20 cellular contexts compared by ENCODE assay signal in genomic region chr10:46309511-46310142, GRCh38. TPM values are rescaled to one million over a fixed set of nuclear protein-coding genes. Genes with fewer than 3 reads are reported as not detected.
"Had no signal": no experiment of that assay in that cellular context is flagged by ENCODE, and none has a peak within 500 bp of the region (broad histone marks: within the 10 kb centered on the region; RNA-seq: fewer than 3 reads in every experiment).

No MANE protein-coding gene starts in this region.

- H3K9me3 Mint-ChIP-seq: activated CD8-positive, alpha-beta T cell treated with anti-CD3 and anti-CD28 coated beads for 36 hours; activated naive CD4-positive, alpha-beta T cell treated with anti-CD3 and anti-CD28 coated beads, Interleukin-2, amount 50 U/mL, for 72 hours; natural killer cell treated with Interleukin-12 subunit alpha and Interleukin-12 subunit beta and Interleukin-15 and Interleukin-18, amount 100 ng/mL, for 72 hours; T-helper 2 cell treated with Interferon-gamma antibody and Interleukin-4, amounts not matched to agents 5 μg/mL and 100 μg/mL, for 36 hours; type B pancreatic cell had no signal

- H3K36me3 ChIP-seq: adrenal gland, breast epithelium, gastrocnemius medialis, heart right ventricle had no signal

- DNase-seq: activated CD4-positive, alpha-beta T cell treated with anti-CD3 and anti-CD28 coated beads for 48 hours; activated CD8-positive, alpha-beta T cell treated with anti-CD3 and anti-CD28 coated beads for 36 hours; activated T-cell treated with anti-CD3 and anti-CD28 coated beads, Interleukin-2, amount 50 U/mL, for 1 hour; cortex of kidney; gastrocnemius medialis; mesendoderm; nucleus accumbens; stimulated activated naive CD8-positive, alpha-beta T cell treated with anti-CD3 and anti-CD28 coated beads, Interleukin-15, Interleukin-2, amounts not matched to agents 100 U/mL and 50 U/mL, for 24 hours; SW 1271 had no signal

- H3K4me3 ChIP-seq: adrenal gland, breast epithelium, gastrocnemius medialis, heart right ventricle had no signal

- H3K9me3 ChIP-seq: adrenal gland, breast epithelium, gastrocnemius medialis, heart right ventricle had no signal

- H3K27ac Mint-ChIP-seq: activated CD8-positive, alpha-beta T cell treated with anti-CD3 and anti-CD28 coated beads for 36 hours; activated naive CD4-positive, alpha-beta T cell treated with anti-CD3 and anti-CD28 coated beads, Interleukin-2, amount 50 U/mL, for 72 hours; natural killer cell treated with Interleukin-12 subunit alpha and Interleukin-12 subunit beta and Interleukin-15 and Interleukin-18, amount 100 ng/mL, for 72 hours; T-helper 2 cell treated with Interferon-gamma antibody and Interleukin-4, amounts not matched to agents 5 μg/mL and 100 μg/mL, for 36 hours; type B pancreatic cell had no signal

- H3K4me1 ChIP-seq: adrenal gland, gastrocnemius medialis had no signal

- H3K4me3 Mint-ChIP-seq: activated CD8-positive, alpha-beta T cell treated with anti-CD3 and anti-CD28 coated beads for 36 hours; natural killer cell treated with Interleukin-12 subunit alpha and Interleukin-12 subunit beta and Interleukin-15 and Interleukin-18, amount 100 ng/mL, for 72 hours; T-helper 2 cell treated with Interferon-gamma antibody and Interleukin-4, amounts not matched to agents 5 μg/mL and 100 μg/mL, for 36 hours; type B pancreatic cell had no signal

- ATAC-seq: activated CD8-positive, alpha-beta T cell treated with anti-CD3 and anti-CD28 coated beads for 36 hours; activated naive CD4-positive, alpha-beta T cell treated with anti-CD3 and anti-CD28 coated beads, Interleukin-2, amount 50 U/mL, for 72 hours; gastrocnemius medialis; natural killer cell treated with Interleukin-12 subunit alpha and Interleukin-12 subunit beta and Interleukin-15 and Interleukin-18, amount 100 ng/mL, for 72 hours; stimulated activated naive CD8-positive, alpha-beta T cell treated with anti-CD3 and anti-CD28 coated beads, Interleukin-15, Interleukin-2, amounts not matched to agents 100 U/mL and 50 U/mL, for 24 hours had no signal

- H3K36me3 Mint-ChIP-seq: activated naive CD4-positive, alpha-beta T cell treated with anti-CD3 and anti-CD28 coated beads, Interleukin-2, amount 50 U/mL, for 72 hours; natural killer cell treated with Interleukin-12 subunit alpha and Interleukin-12 subunit beta and Interleukin-15 and Interleukin-18, amount 100 ng/mL, for 72 hours; type B pancreatic cell had no signal

- H3K27ac ChIP-seq: adrenal gland, breast epithelium, gastrocnemius medialis had no signal

- H3K27me3 ChIP-seq: adrenal gland, breast epithelium, gastrocnemius medialis, heart right ventricle had no signal

- H3K27me3 Mint-ChIP-seq: activated CD8-positive, alpha-beta T cell treated with anti-CD3 and anti-CD28 coated beads for 36 hours; natural killer cell treated with Interleukin-12 subunit alpha and Interleukin-12 subunit beta and Interleukin-15 and Interleukin-18, amount 100 ng/mL, for 72 hours; type B pancreatic cell had no signal

RNA-seq across cellular contexts. Expression of gene ANTXRL, which starts 22.8 kb away (rescaled TPM):
- total RNA-seq: activated CD8-positive, alpha-beta T cell treated with anti-CD3 and anti-CD28 coated beads for 36 hours; activated naive CD4-positive, alpha-beta T cell treated with anti-CD3 and anti-CD28 coated beads, Interleukin-2, amount 50 U/mL, for 72 hours; astrocyte; gastrocnemius medialis; lower leg skin; natural killer cell treated with Interleukin-12 subunit alpha and Interleukin-12 subunit beta and Interleukin-15 and Interleukin-18, amount 100 ng/mL, for 72 hours; posterior vena cava; skeletal muscle tissue had no signal
